Comparison of ENCODE assay signal across 1 cellular context in genomic region chr14:58979325-58979724, GRCh38.
TF ChIP-seq lines count a peak whose summit lies in the region.

No MANE protein-coding gene starts in this region.

TF ChIP-seq in H1, 55 proteins besides CTCF, POLR2A, EP300 and RAD21:
- TF ChIP-seq ASH2L (IDR thresholded peaks at IDR 0.05; ENCODE audit: low read length): no peak
TF ChIP-seq in H1: peak in this region for 0.
